20 cellular contexts compared by ENCODE assay signal in genomic region chr15:91007266-91007665, GRCh38. TPM values are rescaled to one million over a fixed set of nuclear protein-coding genes. Genes with fewer than 3 reads are reported as not detected.
DNase-seq lines count a peak whose midpoint lies in the region; ATAC-seq and TF ChIP-seq lines count a peak whose summit lies in the region.
"Had no signal": no experiment of that assay in that cellular context is flagged by ENCODE, and none has a peak within 500 bp of the region (broad histone marks: within the 10 kb centered on the region; RNA-seq: fewer than 3 reads in every experiment).

No MANE protein-coding gene starts in this region.

- no peaks in the 10 kb centered on the region for H3K27me3 Mint-ChIP-seq in activated CD8-positive, alpha-beta T cell treated with anti-CD3 and anti-CD28 coated beads, Interleukin-2, amount 10 ng/mL, durations not matched to agents 7 days and 5 days (ENCODE audit: low read depth)
- no peaks in the 10 kb centered on the region for H3K27me3 Mint-ChIP-seq in activated CD8-positive, alpha-beta T cell treated with anti-CD3 and anti-CD28 coated beads for 36 hours
- no peaks in the 10 kb centered on the region for H3K27me3 Mint-ChIP-seq in T-helper 17 cell
- H3K27me3 Mint-ChIP-seq in endothelial cell (ENCODE audit: unreplicated experiment): no peaks in the 10 kb centered on the region
- no peaks in the 10 kb centered on the region for H3K27me3 Mint-ChIP-seq in chondrocyte (ENCODE audit: low read depth)
- H3K27me3 Mint-ChIP-seq in T-cell: no peaks in the 10 kb centered on the region
- H3K27me3 Mint-ChIP-seq: CD4-positive, alpha-beta memory T cell; IgD-negative memory B cell had no signal

- no peak for ATAC-seq in activated CD8-positive, alpha-beta T cell treated with anti-CD3 and anti-CD28 coated beads, Interleukin-2, amount 10 ng/mL, durations not matched to agents 7 days and 5 days
- no peak for ATAC-seq in activated CD8-positive, alpha-beta T cell treated with anti-CD3 and anti-CD28 coated beads for 36 hours
- ATAC-seq in T-helper 17 cell (no peak), GM21528 (IDR thresholded peaks at IDR 0.05; ENCODE audit: low FRiP score, unreplicated experiment) (no peak), T-cell (replicated peaks in 1 of 4) (no peak)
- ATAC-seq: HCT116, HepG2 had no signal

- H3K27ac Mint-ChIP-seq in activated CD8-positive, alpha-beta T cell treated with anti-CD3 and anti-CD28 coated beads, Interleukin-2, amount 10 ng/mL, durations not matched to agents 7 days and 5 days: peak overlapping the region; percentile 35
- no peak overlapping the region for H3K27ac Mint-ChIP-seq in activated CD8-positive, alpha-beta T cell treated with anti-CD3 and anti-CD28 coated beads for 36 hours
- H3K27ac Mint-ChIP-seq in T-helper 17 cell (peak overlapping the region; percentile 19), endothelial cell (ENCODE audit: unreplicated experiment) (no peak overlapping the region), chondrocyte (ENCODE audit: unreplicated experiment) (no peak overlapping the region), T-cell (no peak overlapping the region)
- H3K27ac Mint-ChIP-seq: HFFc6 had no signal

- no peak for TF ChIP-seq CTCF in activated CD8-positive, alpha-beta T cell treated with anti-CD3 and anti-CD28 coated beads for 36 hours (IDR thresholded peaks at IDR 0.05)
- TF ChIP-seq CTCF in endothelial cell (IDR thresholded peaks at IDR 0.05; ENCODE audit: unreplicated experiment) (no peak), chondrocyte (IDR thresholded peaks at IDR 0.05) (no peak)

- H3K36me3 Mint-ChIP-seq in activated CD8-positive, alpha-beta T cell treated with anti-CD3 and anti-CD28 coated beads, Interleukin-2, amount 10 ng/mL, durations not matched to agents 7 days and 5 days (ENCODE audit: low read depth): peaks cover 55% of the 10 kb centered on the region
- H3K36me3 Mint-ChIP-seq in activated CD8-positive, alpha-beta T cell treated with anti-CD3 and anti-CD28 coated beads for 36 hours (ENCODE audit: low read depth): peaks cover 21% of the 10 kb centered on the region
- peaks cover 19% of the 10 kb centered on the region for H3K36me3 Mint-ChIP-seq in T-helper 17 cell (ENCODE audit: low read depth)
- peaks cover 27% of the 10 kb centered on the region for H3K36me3 Mint-ChIP-seq in endothelial cell (ENCODE audit: low read depth, unreplicated experiment)
- H3K36me3 Mint-ChIP-seq in chondrocyte (ENCODE audit: low read depth): peaks cover 31% of the 10 kb centered on the region
- peaks cover 55% of the 10 kb centered on the region for H3K36me3 Mint-ChIP-seq in T-cell

- H3K9me3 Mint-ChIP-seq in activated CD8-positive, alpha-beta T cell treated with anti-CD3 and anti-CD28 coated beads, Interleukin-2, amount 10 ng/mL, durations not matched to agents 7 days and 5 days (ENCODE audit: insufficient read depth): no peaks in the 10 kb centered on the region
- no peaks in the 10 kb centered on the region for H3K9me3 Mint-ChIP-seq in activated CD8-positive, alpha-beta T cell treated with anti-CD3 and anti-CD28 coated beads for 36 hours
- H3K9me3 Mint-ChIP-seq in endothelial cell (ENCODE audit: unreplicated experiment) (no peaks in the 10 kb centered on the region), chondrocyte (ENCODE audit: low read depth) (no peaks in the 10 kb centered on the region), T-cell (no peaks in the 10 kb centered on the region)
- H3K9me3 Mint-ChIP-seq: CD14-positive monocyte, HFFc6, IgD-negative memory B cell had no signal

- POLR2A ChIA-PET in activated CD8-positive, alpha-beta T cell treated with anti-CD3 and anti-CD28 coated beads, Interleukin-2, amount 10 ng/mL, durations not matched to agents 7 days and 5 days (lab: Charles Lee): no interaction called here
- POLR2A ChIA-PET in activated CD8-positive, alpha-beta T cell treated with anti-CD3 and anti-CD28 coated beads for 36 hours (lab: Charles Lee): interaction anchor here (1.9 kb wide), 1 partner anchor 10 kb away, joined by 6 read pairs; no protein-coding TSS in a partner anchor
- POLR2A ChIA-PET in T-cell (lab: Charles Lee): no interaction called here

- intact Hi-C loops in activated CD8-positive, alpha-beta T cell treated with anti-CD3 and anti-CD28 coated beads for 36 hours (cut with micrococcal nuclease): no loop called here

- no peak overlapping the region for H3K4me3 Mint-ChIP-seq in activated CD8-positive, alpha-beta T cell treated with anti-CD3 and anti-CD28 coated beads, Interleukin-2, amount 10 ng/mL, durations not matched to agents 7 days and 5 days
- H3K4me3 Mint-ChIP-seq in activated CD8-positive, alpha-beta T cell treated with anti-CD3 and anti-CD28 coated beads for 36 hours: no peak overlapping the region
- H3K4me3 Mint-ChIP-seq in T-helper 17 cell: no peak overlapping the region
- H3K4me3 Mint-ChIP-seq in endothelial cell (ENCODE audit: unreplicated experiment): peak overlapping the region; percentile 74
- H3K4me3 Mint-ChIP-seq in chondrocyte (ENCODE audit: unreplicated experiment): no peak overlapping the region
- H3K4me3 Mint-ChIP-seq in T-cell: no peak overlapping the region
- H3K4me3 Mint-ChIP-seq: CD14-positive monocyte; CD4-positive, alpha-beta memory T cell; HFFc6; IgD-negative memory B cell had no signal

- DNase-seq in activated CD8-positive, alpha-beta T cell treated with anti-CD3 and anti-CD28 coated beads, Interleukin-2, amount 10 ng/mL, durations not matched to agents 7 days and 5 days: no peak
- DNase-seq in activated CD8-positive, alpha-beta T cell treated with anti-CD3 and anti-CD28 coated beads for 36 hours: no peak
- no peak for DNase-seq in T-helper 17 cell
- DNase-seq in endothelial cell (ENCODE audit: low spot score): no peak
- DNase-seq in chondrocyte (ENCODE audit: low spot score): no peak
- DNase-seq in T-cell: no peak
- DNase-seq: AML-193; CD4-positive, alpha-beta memory T cell; DMS153; DMS79; GDM1; GOT3; H7; HFFc6 had no signal

- no peaks in the 10 kb centered on the region for H3K4me1 Mint-ChIP-seq in activated CD8-positive, alpha-beta T cell treated with anti-CD3 and anti-CD28 coated beads, Interleukin-2, amount 10 ng/mL, durations not matched to agents 7 days and 5 days (ENCODE audit: low read depth)
- H3K4me1 Mint-ChIP-seq in activated CD8-positive, alpha-beta T cell treated with anti-CD3 and anti-CD28 coated beads for 36 hours (ENCODE audit: low read depth): no peaks in the 10 kb centered on the region
- H3K4me1 Mint-ChIP-seq in T-helper 17 cell (peaks cover 11% of the 10 kb centered on the region), endothelial cell (ENCODE audit: unreplicated experiment) (peaks cover 9% of the 10 kb centered on the region), chondrocyte (ENCODE audit: low read depth) (no peaks in the 10 kb centered on the region), T-cell (no peaks in the 10 kb centered on the region)
- H3K4me1 Mint-ChIP-seq: CD14-positive monocyte had no signal

- CTCF ChIA-PET in activated CD8-positive, alpha-beta T cell treated with anti-CD3 and anti-CD28 coated beads, Interleukin-2, amount 10 ng/mL, durations not matched to agents 7 days and 5 days (lab: Charles Lee): no interaction called here
- CTCF ChIA-PET in activated CD8-positive, alpha-beta T cell treated with anti-CD3 and anti-CD28 coated beads for 36 hours (lab: Charles Lee): no interaction called here
- CTCF ChIA-PET in T-cell (lab: Charles Lee): interaction anchor here in 1 of 2 donors (0.5 kb wide), 1 partner anchor 26 kb away, joined by 3 read pairs; no protein-coding TSS in a partner anchor

- no peaks in the 10 kb centered on the region for H3K9me3 ChIP-seq in T-helper 17 cell (ENCODE audit: control insufficient read depth, low read length, poor library complexity, severe bottlenecking)
- H3K9me3 ChIP-seq: A549 had no signal

RNA-seq across cellular contexts. Expression of gene PRC1, which starts 12.9 kb away (rescaled TPM):
- total RNA-seq in activated CD8-positive, alpha-beta T cell treated with anti-CD3 and anti-CD28 coated beads, Interleukin-2, amount 10 ng/mL, durations not matched to agents 7 days and 5 days: 100 to 1,000 TPM; 180 to 189 TPM
- total RNA-seq in activated CD8-positive, alpha-beta T cell treated with anti-CD3 and anti-CD28 coated beads for 36 hours: 10 to 100 TPM; 83.1 to 96.9 TPM
- total RNA-seq in T-helper 17 cell: 10 to 100 TPM; 19.9 to 40.6 TPM
- total RNA-seq in endothelial cell (ENCODE audit: unreplicated experiment): 19.5 TPM
- total RNA-seq in chondrocyte: 29.6 to 41.7 TPM (median 32.5 TPM) in 3 replicates
- total RNA-seq in T-cell: 10 to 100 TPM in 2 of 5 donors, 1 to 10 TPM in 3; 4.7 to 25.9 (median 6.8) TPM

RNA-seq across cellular contexts. Expression of gene VPS33B, which starts 15.1 kb away (rescaled TPM):
- total RNA-seq in activated CD8-positive, alpha-beta T cell treated with anti-CD3 and anti-CD28 coated beads, Interleukin-2, amount 10 ng/mL, durations not matched to agents 7 days and 5 days: 10 to 100 TPM; 16.6 to 21.2 TPM
- total RNA-seq in activated CD8-positive, alpha-beta T cell treated with anti-CD3 and anti-CD28 coated beads for 36 hours: 10 to 100 TPM; 22.2 to 22.9 TPM
- total RNA-seq in T-helper 17 cell (10 to 100 TPM; 19.2 to 23.6 TPM), endothelial cell (ENCODE audit: unreplicated experiment) (16.0 TPM), chondrocyte (10.7 to 13.6 TPM (median 11.4 TPM) in 3 replicates), T-cell (10 to 100 TPM; 19.3 to 29.8 (median 26.0) TPM)

RNA-seq across cellular contexts. Expression of gene RCCD1, which starts 52.6 kb away (rescaled TPM):
- total RNA-seq in activated CD8-positive, alpha-beta T cell treated with anti-CD3 and anti-CD28 coated beads, Interleukin-2, amount 10 ng/mL, durations not matched to agents 7 days and 5 days: 10 to 100 TPM; 30.1 to 31.9 TPM
- 10 to 100 TPM; 30.0 to 30.9 TPM for total RNA-seq in activated CD8-positive, alpha-beta T cell treated with anti-CD3 and anti-CD28 coated beads for 36 hours
- total RNA-seq in T-helper 17 cell (1 to 10 TPM; 3.7 to 5.3 TPM), endothelial cell (ENCODE audit: unreplicated experiment) (5.2 TPM), chondrocyte (13.2 to 14.3 TPM (median 14.2 TPM) in 3 replicates), T-cell (10 to 100 TPM in 3 of 5 donors, 1 to 10 TPM in 2; 5.7 to 21.2 (median 15.8) TPM)

Comparison
In these comparisons a context has a peak if more than half of its experiments do, and no peak if none do; other contexts are left out.
1. H3K27ac Mint-ChIP-seq: peak in activated CD8-positive, alpha-beta T cell treated with anti-CD3 and anti-CD28 coated beads, Interleukin-2, amount 10 ng/mL, durations not matched to agents 7 days and 5 days (single experiment) and T-helper 17 cell (single experiment); none in activated CD8-positive, alpha-beta T cell treated with anti-CD3 and anti-CD28 coated beads for 36 hours (single experiment), endothelial cell (single experiment), chondrocyte (single experiment) and T-cell (0 of 2).